In the genomic region with DNA sequence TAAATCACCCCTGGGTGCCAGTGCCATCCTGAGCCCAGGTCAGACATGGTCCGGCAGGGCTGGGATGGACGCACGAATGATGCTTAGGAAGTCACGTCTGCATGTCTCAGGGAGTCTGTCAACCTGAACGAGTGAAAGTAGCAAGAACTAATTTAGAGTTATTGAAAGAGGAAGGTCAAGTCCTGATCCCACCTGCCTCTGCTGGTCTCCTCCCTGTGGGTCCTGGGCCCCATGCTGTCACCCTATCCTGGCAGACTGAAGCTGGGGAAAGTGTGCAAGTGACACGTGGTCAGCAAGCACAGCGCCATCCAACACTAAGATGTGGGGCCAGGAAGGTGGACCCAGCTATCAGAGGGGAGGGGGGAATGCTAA, we compare ENCODE assay signal across 1 cellular context.
A peak's percentile ranks its signal among the peaks of the same experiment; 100 is the strongest.
TF ChIP-seq lines count a peak whose summit lies in the region.

No MANE protein-coding gene starts in this region.

TF ChIP-seq in GM12878, 131 proteins besides CTCF, POLR2A, EP300 and RAD21 (continued from another document and continues in another):
- TF ChIP-seq POLR2AphosphoS5 (IDR thresholded peaks at IDR 0.05; ENCODE audit: low read length), result no peak; the same call in 1 of the 2 replicates
- TF ChIP-seq EED (IDR thresholded peaks at IDR 0.05; ENCODE audit: low read depth), result no peak
- no peak for TF ChIP-seq RBBP5 (conservative IDR thresholded peaks at IDR 0.05)
- TF ChIP-seq NBN (IDR thresholded peaks at IDR 0.05), result peak; percentile 67; the same call in 1 of the 2 replicates
- TF ChIP-seq SMAD5 (IDR thresholded peaks at IDR 0.05; ENCODE audit: low read depth), result no peak
- TF ChIP-seq DPF2 (IDR thresholded peaks at IDR 0.05), result no peak
- TF ChIP-seq SPI1 (IDR thresholded peaks at IDR 0.05; ENCODE audit: borderline replicate concordance, insufficient read depth, low read depth, low read length), result no peak
- TF ChIP-seq CREM (IDR thresholded peaks at IDR 0.05; ENCODE audit: low read depth), result no peak
- TF ChIP-seq, protein P1, sequence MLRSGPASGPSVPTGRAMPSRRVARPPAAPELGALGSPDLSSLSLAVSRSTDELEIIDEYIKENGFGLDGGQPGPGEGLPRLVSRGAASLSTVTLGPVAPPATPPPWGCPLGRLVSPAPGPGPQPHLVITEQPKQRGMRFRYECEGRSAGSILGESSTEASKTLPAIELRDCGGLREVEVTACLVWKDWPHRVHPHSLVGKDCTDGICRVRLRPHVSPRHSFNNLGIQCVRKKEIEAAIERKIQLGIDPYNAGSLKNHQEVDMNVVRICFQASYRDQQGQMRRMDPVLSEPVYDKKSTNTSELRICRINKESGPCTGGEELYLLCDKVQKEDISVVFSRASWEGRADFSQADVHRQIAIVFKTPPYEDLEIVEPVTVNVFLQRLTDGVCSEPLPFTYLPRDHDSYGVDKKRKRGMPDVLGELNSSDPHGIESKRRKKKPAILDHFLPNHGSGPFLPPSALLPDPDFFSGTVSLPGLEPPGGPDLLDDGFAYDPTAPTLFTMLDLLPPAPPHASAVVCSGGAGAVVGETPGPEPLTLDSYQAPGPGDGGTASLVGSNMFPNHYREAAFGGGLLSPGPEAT (IDR thresholded peaks at IDR 0.05; ENCODE audit: low read depth), result peak; percentile 72
- TF ChIP-seq, protein P2, sequence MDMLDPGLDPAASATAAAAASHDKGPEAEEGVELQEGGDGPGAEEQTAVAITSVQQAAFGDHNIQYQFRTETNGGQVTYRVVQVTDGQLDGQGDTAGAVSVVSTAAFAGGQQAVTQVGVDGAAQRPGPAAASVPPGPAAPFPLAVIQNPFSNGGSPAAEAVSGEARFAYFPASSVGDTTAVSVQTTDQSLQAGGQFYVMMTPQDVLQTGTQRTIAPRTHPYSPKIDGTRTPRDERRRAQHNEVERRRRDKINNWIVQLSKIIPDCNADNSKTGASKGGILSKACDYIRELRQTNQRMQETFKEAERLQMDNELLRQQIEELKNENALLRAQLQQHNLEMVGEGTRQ (IDR thresholded peaks at IDR 0.05; ENCODE audit: borderline replicate concordance, low read depth, low read length), result peak; percentile 5; the same call in 1 of the 2 replicates
- no peak for TF ChIP-seq BRCA1 (IDR thresholded peaks at IDR 0.05; ENCODE audit: low read depth, low read length)
- no peak for TF ChIP-seq PML (IDR thresholded peaks at IDR 0.05; ENCODE audit: low read length)
- TF ChIP-seq, protein P3, sequence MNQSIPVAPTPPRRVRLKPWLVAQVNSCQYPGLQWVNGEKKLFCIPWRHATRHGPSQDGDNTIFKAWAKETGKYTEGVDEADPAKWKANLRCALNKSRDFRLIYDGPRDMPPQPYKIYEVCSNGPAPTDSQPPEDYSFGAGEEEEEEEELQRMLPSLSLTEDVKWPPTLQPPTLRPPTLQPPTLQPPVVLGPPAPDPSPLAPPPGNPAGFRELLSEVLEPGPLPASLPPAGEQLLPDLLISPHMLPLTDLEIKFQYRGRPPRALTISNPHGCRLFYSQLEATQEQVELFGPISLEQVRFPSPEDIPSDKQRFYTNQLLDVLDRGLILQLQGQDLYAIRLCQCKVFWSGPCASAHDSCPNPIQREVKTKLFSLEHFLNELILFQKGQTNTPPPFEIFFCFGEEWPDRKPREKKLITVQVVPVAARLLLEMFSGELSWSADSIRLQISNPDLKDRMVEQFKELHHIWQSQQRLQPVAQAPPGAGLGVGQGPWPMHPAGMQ (IDR thresholded peaks at IDR 0.05; ENCODE audit: borderline replicate concordance), result no peak
- TF ChIP-seq, protein P4, sequence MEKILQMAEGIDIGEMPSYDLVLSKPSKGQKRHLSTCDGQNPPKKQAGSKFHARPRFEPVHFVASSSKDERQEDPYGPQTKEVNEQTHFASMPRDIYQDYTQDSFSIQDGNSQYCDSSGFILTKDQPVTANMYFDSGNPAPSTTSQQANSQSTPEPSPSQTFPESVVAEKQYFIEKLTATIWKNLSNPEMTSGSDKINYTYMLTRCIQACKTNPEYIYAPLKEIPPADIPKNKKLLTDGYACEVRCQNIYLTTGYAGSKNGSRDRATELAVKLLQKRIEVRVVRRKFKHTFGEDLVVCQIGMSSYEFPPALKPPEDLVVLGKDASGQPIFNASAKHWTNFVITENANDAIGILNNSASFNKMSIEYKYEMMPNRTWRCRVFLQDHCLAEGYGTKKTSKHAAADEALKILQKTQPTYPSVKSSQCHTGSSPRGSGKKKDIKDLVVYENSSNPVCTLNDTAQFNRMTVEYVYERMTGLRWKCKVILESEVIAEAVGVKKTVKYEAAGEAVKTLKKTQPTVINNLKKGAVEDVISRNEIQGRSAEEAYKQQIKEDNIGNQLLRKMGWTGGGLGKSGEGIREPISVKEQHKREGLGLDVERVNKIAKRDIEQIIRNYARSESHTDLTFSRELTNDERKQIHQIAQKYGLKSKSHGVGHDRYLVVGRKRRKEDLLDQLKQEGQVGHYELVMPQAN (conservative IDR thresholded peaks at IDR 0.05), result 0 out of 2 replicates have a peak, but pooled peaks have one; percentile 23
- peak; percentile 90 for TF ChIP-seq MXI1 (IDR thresholded peaks at IDR 0.05; ENCODE audit: low read depth, low read length)
- no peak for TF ChIP-seq CHD2 (IDR thresholded peaks at IDR 0.05; ENCODE audit: borderline replicate concordance, low read depth, low read length)
- 0 out of 2 replicates have a peak, but pooled peaks have one; percentile 35 for TF ChIP-seq ZNF24 (IDR thresholded peaks at IDR 0.05)
- no peak for TF ChIP-seq TCF12 (IDR thresholded peaks at IDR 0.05; ENCODE audit: low read depth, low read length)
- TF ChIP-seq NR2C2 (IDR thresholded peaks at IDR 0.05; ENCODE audit: borderline replicate concordance, control insufficient read depth, insufficient read length, low read depth), result no peak
- TF ChIP-seq, protein P5, sequence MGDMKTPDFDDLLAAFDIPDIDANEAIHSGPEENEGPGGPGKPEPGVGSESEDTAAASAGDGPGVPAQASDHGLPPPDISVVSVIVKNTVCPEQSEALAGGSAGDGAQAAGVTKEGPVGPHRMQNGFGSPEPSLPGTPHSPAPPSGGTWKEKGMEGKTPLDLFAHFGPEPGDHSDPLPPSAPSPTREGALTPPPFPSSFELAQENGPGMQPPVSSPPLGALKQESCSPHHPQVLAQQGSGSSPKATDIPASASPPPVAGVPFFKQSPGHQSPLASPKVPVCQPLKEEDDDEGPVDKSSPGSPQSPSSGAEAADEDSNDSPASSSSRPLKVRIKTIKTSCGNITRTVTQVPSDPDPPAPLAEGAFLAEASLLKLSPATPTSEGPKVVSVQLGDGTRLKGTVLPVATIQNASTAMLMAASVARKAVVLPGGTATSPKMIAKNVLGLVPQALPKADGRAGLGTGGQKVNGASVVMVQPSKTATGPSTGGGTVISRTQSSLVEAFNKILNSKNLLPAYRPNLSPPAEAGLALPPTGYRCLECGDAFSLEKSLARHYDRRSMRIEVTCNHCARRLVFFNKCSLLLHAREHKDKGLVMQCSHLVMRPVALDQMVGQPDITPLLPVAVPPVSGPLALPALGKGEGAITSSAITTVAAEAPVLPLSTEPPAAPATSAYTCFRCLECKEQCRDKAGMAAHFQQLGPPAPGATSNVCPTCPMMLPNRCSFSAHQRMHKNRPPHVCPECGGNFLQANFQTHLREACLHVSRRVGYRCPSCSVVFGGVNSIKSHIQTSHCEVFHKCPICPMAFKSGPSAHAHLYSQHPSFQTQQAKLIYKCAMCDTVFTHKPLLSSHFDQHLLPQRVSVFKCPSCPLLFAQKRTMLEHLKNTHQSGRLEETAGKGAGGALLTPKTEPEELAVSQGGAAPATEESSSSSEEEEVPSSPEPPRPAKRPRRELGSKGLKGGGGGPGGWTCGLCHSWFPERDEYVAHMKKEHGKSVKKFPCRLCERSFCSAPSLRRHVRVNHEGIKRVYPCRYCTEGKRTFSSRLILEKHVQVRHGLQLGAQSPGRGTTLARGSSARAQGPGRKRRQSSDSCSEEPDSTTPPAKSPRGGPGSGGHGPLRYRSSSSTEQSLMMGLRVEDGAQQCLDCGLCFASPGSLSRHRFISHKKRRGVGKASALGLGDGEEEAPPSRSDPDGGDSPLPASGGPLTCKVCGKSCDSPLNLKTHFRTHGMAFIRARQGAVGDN (IDR thresholded peaks at IDR 0.05), result peak; percentile 83
- TF ChIP-seq KAT2A (conservative IDR thresholded peaks at IDR 0.05; ENCODE audit: control insufficient read depth, low read depth, low read length), result no peak
- peak; percentile 64; the same call in 1 of the 2 replicates for TF ChIP-seq ATF7 (IDR thresholded peaks at IDR 0.05; ENCODE audit: low read depth)
- no peak for TF ChIP-seq CBX3 (IDR thresholded peaks at IDR 0.05; ENCODE audit: borderline replicate concordance, low read depth)
- TF ChIP-seq BMI1 (IDR thresholded peaks at IDR 0.05; ENCODE audit: borderline replicate concordance), result no peak
- TF ChIP-seq ZBED1 (IDR thresholded peaks at IDR 0.05; ENCODE audit: borderline replicate concordance), result no peak
- TF ChIP-seq NRF1 (conservative IDR thresholded peaks at IDR 0.05; ENCODE audit: low read depth, low read length), result no peak
- TF ChIP-seq, protein P6, sequence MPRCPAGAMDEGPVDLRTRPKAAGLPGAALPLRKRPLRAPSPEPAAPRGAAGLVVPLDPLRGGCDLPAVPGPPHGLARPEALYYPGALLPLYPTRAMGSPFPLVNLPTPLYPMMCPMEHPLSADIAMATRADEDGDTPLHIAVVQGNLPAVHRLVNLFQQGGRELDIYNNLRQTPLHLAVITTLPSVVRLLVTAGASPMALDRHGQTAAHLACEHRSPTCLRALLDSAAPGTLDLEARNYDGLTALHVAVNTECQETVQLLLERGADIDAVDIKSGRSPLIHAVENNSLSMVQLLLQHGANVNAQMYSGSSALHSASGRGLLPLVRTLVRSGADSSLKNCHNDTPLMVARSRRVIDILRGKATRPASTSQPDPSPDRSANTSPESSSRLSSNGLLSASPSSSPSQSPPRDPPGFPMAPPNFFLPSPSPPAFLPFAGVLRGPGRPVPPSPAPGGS (IDR thresholded peaks at IDR 0.05; ENCODE audit: borderline replicate concordance, insufficient read depth, low read depth, low read length, poor library complexity, severe bottlenecking), result no peak
- TF ChIP-seq, protein P7, sequence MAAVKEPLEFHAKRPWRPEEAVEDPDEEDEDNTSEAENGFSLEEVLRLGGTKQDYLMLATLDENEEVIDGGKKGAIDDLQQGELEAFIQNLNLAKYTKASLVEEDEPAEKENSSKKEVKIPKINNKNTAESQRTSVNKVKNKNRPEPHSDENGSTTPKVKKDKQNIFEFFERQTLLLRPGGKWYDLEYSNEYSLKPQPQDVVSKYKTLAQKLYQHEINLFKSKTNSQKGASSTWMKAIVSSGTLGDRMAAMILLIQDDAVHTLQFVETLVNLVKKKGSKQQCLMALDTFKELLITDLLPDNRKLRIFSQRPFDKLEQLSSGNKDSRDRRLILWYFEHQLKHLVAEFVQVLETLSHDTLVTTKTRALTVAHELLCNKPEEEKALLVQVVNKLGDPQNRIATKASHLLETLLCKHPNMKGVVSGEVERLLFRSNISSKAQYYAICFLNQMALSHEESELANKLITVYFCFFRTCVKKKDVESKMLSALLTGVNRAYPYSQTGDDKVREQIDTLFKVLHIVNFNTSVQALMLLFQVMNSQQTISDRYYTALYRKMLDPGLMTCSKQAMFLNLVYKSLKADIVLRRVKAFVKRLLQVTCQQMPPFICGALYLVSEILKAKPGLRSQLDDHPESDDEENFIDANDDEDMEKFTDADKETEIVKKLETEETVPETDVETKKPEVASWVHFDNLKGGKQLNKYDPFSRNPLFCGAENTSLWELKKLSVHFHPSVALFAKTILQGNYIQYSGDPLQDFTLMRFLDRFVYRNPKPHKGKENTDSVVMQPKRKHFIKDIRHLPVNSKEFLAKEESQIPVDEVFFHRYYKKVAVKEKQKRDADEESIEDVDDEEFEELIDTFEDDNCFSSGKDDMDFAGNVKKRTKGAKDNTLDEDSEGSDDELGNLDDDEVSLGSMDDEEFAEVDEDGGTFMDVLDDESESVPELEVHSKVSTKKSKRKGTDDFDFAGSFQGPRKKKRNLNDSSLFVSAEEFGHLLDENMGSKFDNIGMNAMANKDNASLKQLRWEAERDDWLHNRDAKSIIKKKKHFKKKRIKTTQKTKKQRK (IDR thresholded peaks at IDR 0.05; ENCODE audit: low read depth, low read length), result no peak
- no peak for TF ChIP-seq KDM1A (IDR thresholded peaks at IDR 0.05; ENCODE audit: borderline replicate concordance)
- TF ChIP-seq, protein P8, sequence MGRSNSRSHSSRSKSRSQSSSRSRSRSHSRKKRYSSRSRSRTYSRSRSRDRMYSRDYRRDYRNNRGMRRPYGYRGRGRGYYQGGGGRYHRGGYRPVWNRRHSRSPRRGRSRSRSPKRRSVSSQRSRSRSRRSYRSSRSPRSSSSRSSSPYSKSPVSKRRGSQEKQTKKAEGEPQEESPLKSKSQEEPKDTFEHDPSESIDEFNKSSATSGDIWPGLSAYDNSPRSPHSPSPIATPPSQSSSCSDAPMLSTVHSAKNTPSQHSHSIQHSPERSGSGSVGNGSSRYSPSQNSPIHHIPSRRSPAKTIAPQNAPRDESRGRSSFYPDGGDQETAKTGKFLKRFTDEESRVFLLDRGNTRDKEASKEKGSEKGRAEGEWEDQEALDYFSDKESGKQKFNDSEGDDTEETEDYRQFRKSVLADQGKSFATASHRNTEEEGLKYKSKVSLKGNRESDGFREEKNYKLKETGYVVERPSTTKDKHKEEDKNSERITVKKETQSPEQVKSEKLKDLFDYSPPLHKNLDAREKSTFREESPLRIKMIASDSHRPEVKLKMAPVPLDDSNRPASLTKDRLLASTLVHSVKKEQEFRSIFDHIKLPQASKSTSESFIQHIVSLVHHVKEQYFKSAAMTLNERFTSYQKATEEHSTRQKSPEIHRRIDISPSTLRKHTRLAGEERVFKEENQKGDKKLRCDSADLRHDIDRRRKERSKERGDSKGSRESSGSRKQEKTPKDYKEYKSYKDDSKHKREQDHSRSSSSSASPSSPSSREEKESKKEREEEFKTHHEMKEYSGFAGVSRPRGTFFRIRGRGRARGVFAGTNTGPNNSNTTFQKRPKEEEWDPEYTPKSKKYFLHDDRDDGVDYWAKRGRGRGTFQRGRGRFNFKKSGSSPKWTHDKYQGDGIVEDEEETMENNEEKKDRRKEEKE (IDR thresholded peaks at IDR 0.05), result no peak
- TF ChIP-seq, protein P9, sequence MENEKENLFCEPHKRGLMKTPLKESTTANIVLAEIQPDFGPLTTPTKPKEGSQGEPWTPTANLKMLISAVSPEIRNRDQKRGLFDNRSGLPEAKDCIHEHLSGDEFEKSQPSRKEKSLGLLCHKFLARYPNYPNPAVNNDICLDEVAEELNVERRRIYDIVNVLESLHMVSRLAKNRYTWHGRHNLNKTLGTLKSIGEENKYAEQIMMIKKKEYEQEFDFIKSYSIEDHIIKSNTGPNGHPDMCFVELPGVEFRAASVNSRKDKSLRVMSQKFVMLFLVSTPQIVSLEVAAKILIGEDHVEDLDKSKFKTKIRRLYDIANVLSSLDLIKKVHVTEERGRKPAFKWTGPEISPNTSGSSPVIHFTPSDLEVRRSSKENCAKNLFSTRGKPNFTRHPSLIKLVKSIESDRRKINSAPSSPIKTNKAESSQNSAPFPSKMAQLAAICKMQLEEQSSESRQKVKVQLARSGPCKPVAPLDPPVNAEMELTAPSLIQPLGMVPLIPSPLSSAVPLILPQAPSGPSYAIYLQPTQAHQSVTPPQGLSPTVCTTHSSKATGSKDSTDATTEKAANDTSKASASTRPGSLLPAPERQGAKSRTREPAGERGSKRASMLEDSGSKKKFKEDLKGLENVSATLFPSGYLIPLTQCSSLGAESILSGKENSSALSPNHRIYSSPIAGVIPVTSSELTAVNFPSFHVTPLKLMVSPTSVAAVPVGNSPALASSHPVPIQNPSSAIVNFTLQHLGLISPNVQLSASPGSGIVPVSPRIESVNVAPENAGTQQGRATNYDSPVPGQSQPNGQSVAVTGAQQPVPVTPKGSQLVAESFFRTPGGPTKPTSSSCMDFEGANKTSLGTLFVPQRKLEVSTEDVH (IDR thresholded peaks at IDR 0.05; ENCODE audit: low read depth, partially characterized antibody), result no peak
- TF ChIP-seq NR2F1 (conservative IDR thresholded peaks at IDR 0.05), result peak; percentile 96
